Comparison of ENCODE assay signal across 26 cellular contexts in the genomic region with DNA sequence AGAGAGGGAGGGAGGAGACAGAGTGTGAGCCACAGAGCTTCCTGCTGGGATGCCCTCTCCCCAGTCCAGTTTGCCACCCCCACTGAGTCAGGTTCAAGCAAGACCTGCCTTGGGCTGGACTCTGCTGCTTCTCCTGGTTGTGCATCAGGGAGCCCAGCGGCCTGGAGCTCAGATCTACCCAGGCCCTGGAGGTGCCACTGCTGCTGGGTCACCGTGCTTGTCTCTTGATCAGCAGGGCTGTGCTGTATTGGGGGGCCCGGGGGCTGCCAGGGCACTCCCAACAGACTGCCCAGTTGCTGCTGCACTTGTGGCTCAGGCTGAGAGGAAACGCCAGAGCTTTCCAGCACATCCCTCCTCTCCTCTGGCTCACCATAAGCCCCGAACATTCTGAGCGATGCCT. TPM values are rescaled to one million over a fixed set of nuclear protein-coding genes. Genes with fewer than 3 reads are reported as not detected.
DNase-seq lines count a peak whose midpoint lies in the region; ATAC-seq and TF ChIP-seq lines count a peak whose summit lies in the region.
"Had no signal": no experiment of that assay in that cellular context is flagged by ENCODE, and none has a peak within 500 bp of the region (broad histone marks: within the 10 kb centered on the region; RNA-seq: fewer than 3 reads in every experiment).

No MANE protein-coding gene starts in this region.

- no peak overlapping the region for H3K27ac ChIP-seq in left ventricle myocardium inferior (replicated peaks)
- H3K27ac ChIP-seq in sigmoid colon = no peak overlapping the region
- H3K27ac ChIP-seq in testis = no peak overlapping the region
- H3K27ac ChIP-seq: A549; BLaER1 treated with 17β-estradiol and CSF1 and Interleukin-3, amounts not matched to agents 10 nM and 100 nM; GM23248 had no signal

- intact Hi-C loops in cardiac septum (cut with DNase I) = no loop called here
- intact Hi-C loops in left ventricle myocardium inferior (cut with micrococcal nuclease) = no loop called here
- intact Hi-C loops in sigmoid colon (cut with DNase I) = no loop called here
- intact Hi-C loops in testis (cut with DNase I; ENCODE audit: low total_unique reads) = no loop called here

- ATAC-seq in GM18519 (IDR thresholded peaks at IDR 0.05; ENCODE audit: low FRiP score, unreplicated experiment) = no peak
- ATAC-seq: A549, HCT116 had no signal

- no peak for TF ChIP-seq EP300 in sigmoid colon (IDR thresholded peaks at IDR 0.05)

- TF ChIP-seq POLR2A in sigmoid colon (IDR thresholded peaks at IDR 0.05) = no peak
- no peak for TF ChIP-seq POLR2A in testis (IDR thresholded peaks at IDR 0.05)

- in situ Hi-C loops in HAP-1 (cut with MboI; ENCODE audit: low sequenced_read_pairs) = no loop called here

- 76 to 83% methylated on average over 6 of the region's 6 CpGs for WGBS in sigmoid colon, 2 donors
- WGBS in testis, 2 donors = 83 to 88% methylated on average over 5 to 6 of the region's 6 CpGs

- H3K36me3 ChIP-seq in left ventricle myocardium inferior (no peaks in the 10 kb centered on the region), sigmoid colon (no peaks in the 10 kb centered on the region), testis (ENCODE audit: low read depth, missing control alignments) (no peaks in the 10 kb centered on the region), HAP-1 (replicated peaks) (no peaks in the 10 kb centered on the region)
- H3K36me3 ChIP-seq: BE2C; BLaER1 treated with 17β-estradiol and CSF1 and Interleukin-3, amounts not matched to agents 10 nM and 100 nM had no signal

- H3K27me3 ChIP-seq in left ventricle myocardium inferior (ENCODE audit: low read depth) (peaks cover 66% of the 10 kb centered on the region), sigmoid colon (peaks cover 0 to 8% (median 0%) of the 10 kb centered on the region in 3 donors), testis (no peaks in the 10 kb centered on the region), HAP-1 (ENCODE audit: low read depth) (no peaks in the 10 kb centered on the region)

- no peak overlapping the region for H3K4me3 ChIP-seq in left ventricle myocardium inferior
- no peak overlapping the region for H3K4me3 ChIP-seq in sigmoid colon
- H3K4me3 ChIP-seq in testis = no peak overlapping the region
- no peak overlapping the region for H3K4me3 ChIP-seq in HAP-1
- H3K4me3 ChIP-seq: A549; BLaER1 treated with 17β-estradiol and CSF1 and Interleukin-3, amounts not matched to agents 10 nM and 100 nM; GM23248 had no signal

- H3K9me3 ChIP-seq in left ventricle myocardium inferior (replicated peaks) (peaks cover 13% of the 10 kb centered on the region), sigmoid colon (no peaks in the 10 kb centered on the region), testis (no peaks in the 10 kb centered on the region), HAP-1 (no peaks in the 10 kb centered on the region)
- H3K9me3 ChIP-seq: BE2C had no signal

- H3K4me1 ChIP-seq in left ventricle myocardium inferior (no peaks in the 10 kb centered on the region), sigmoid colon (no peaks in the 10 kb centered on the region), testis (no peaks in the 10 kb centered on the region), HAP-1 (no peaks in the 10 kb centered on the region)
- H3K4me1 ChIP-seq: A549; BE2C; BLaER1 treated with 17β-estradiol and CSF1 and Interleukin-3, amounts not matched to agents 10 nM and 100 nM had no signal

- TF ChIP-seq CTCF in left ventricle myocardium inferior (IDR thresholded peaks at IDR 0.05; ENCODE audit: borderline replicate concordance) = no peak
- no peak for TF ChIP-seq CTCF in sigmoid colon (IDR thresholded peaks at IDR 0.05)
- no peak for TF ChIP-seq CTCF in testis (IDR thresholded peaks at IDR 0.05)

- DNase-seq in cardiac septum (ENCODE audit: low spot score) (peak; percentile 58), left ventricle myocardium inferior (no peak), mesenteric fat pad (ENCODE audit: low spot score) (peak; percentile 47), sigmoid colon (peak; percentile 59), testis (no peak), HAP-1 (ENCODE audit: low spot score in 2 of 2) (no peak)
- DNase-seq: 8988T; ACHN; AML-193; BE2C; CD4-positive, alpha-beta T cell; CD8-positive, alpha-beta memory T cell; DMS53; DMS79 treated with DMSO at 0.1 percent for 48 hours; GF-D8; GM23248; H7; HFFc6 had no signal

RNA-seq across cellular contexts. Expression of a gene that starts 8.9 kb away (rescaled TPM):
- total RNA-seq in cardiac septum (not detected), left ventricle myocardium inferior (not detected), mesenteric fat pad (not detected), sigmoid colon (not detected), testis (1 to 10 TPM; 2.4 to 3.0 TPM)
- polyA plus RNA-seq in sigmoid colon (not detected), testis (ENCODE audit: insufficient read depth, low read depth, low replicate concordance) (1.7 TPM)
- total RNA-seq: CD4-positive, alpha-beta T cell; CD8-positive, alpha-beta memory T cell; Daoy; G401; GM23248; H1; H7; HFFc6 had no signal
- polyA plus RNA-seq: A549; CD14-positive monocyte; CD8-positive, alpha-beta memory T cell; GM23248 had no signal

RNA-seq across cellular contexts. Expression of a gene that starts 29.1 kb away (rescaled TPM):
- total RNA-seq in cardiac septum (5.9 TPM), left ventricle myocardium inferior (5.2 TPM), mesenteric fat pad (10.9 TPM), sigmoid colon (10 to 100 TPM in 1 of 4 donors, 1 to 10 TPM in 3; 3.9 to 11.6 (median 7.5) TPM), testis (10 to 100 TPM; 14.5 to 16.3 TPM)
- polyA plus RNA-seq in sigmoid colon (1 to 10 TPM; 3.0 to 5.4 (median 5.3) TPM), testis (ENCODE audit: insufficient read depth, low read depth, low replicate concordance) (10.9 TPM)

RNA-seq across cellular contexts. Expression of a gene that starts 56.2 kb away (rescaled TPM):
- total RNA-seq in cardiac septum (2.6 TPM), left ventricle myocardium inferior (1.7 TPM), mesenteric fat pad (6.7 TPM), sigmoid colon (1 to 10 TPM; 5.2 to 7.4 (median 6.0) TPM), testis (10 to 100 TPM; 28.4 to 44.6 TPM)
- polyA plus RNA-seq in sigmoid colon (1 to 10 TPM; 2.3 to 2.4 (median 2.4) TPM), testis (ENCODE audit: insufficient read depth, low read depth, low replicate concordance) (31.8 TPM)

Comparison
In these comparisons a context has a peak if more than half of its experiments do, and no peak if none do; other contexts are left out.
1. DNase-seq: peak in cardiac septum (single experiment), mesenteric fat pad (single experiment) and sigmoid colon (single experiment); none in left ventricle myocardium inferior (single experiment), testis (single experiment) and HAP-1 (0 of 2).